In genomic region chr7:1558181-1558811, GRCh38 we compare ENCODE assay signal across 1 cellular context.
TF ChIP-seq lines count a peak whose summit lies in the region.

No MANE protein-coding gene starts in this region.

TF ChIP-seq in K562, 482 proteins besides CTCF, POLR2A, EP300 and RAD21 (continues in another document):
- TF ChIP-seq MNT (conservative IDR thresholded peaks at IDR 0.05) (no peak), ZNF764 (CRISPR knock-in tag; IDR thresholded peaks at IDR 0.05; ENCODE audit: low read depth) (peak; percentile 53; the same call in 1 of the 2 replicates), BCOR (IDR thresholded peaks at IDR 0.05) (peak; percentile 94), ZBED1 (IDR thresholded peaks at IDR 0.05) (no peak), POLR2AphosphoS5 (IDR thresholded peaks at IDR 0.05; ENCODE audit: control insufficient read depth, insufficient read depth, low read depth, low read length) (no peak), ZNF436 (CRISPR knock-in tag; IDR thresholded peaks at IDR 0.05) (no peak), ZNF24 (IDR thresholded peaks at IDR 0.05) (no peak), CREB3 (tag; conservative IDR thresholded peaks at IDR 0.05; ENCODE audit: low read depth) (no peak), ZNF347 (CRISPR knock-in tag; IDR thresholded peaks at IDR 0.05; ENCODE audit: low read depth) (no peak), XRCC4 (IDR thresholded peaks at IDR 0.05; ENCODE audit: extremely low read depth, insufficient read depth, insufficient read length) (no peak), HLTF (IDR thresholded peaks at IDR 0.05) (0 out of 2 replicates have a peak, but pooled peaks have one; percentile 68), MAFG (tag; conservative IDR thresholded peaks at IDR 0.05) (no peak), FOXM1 (IDR thresholded peaks at IDR 0.05; ENCODE audit: low read depth) (0 out of 2 replicates have a peak, but pooled peaks have one; percentile 18), FOXM1 (CRISPR knock-in tag; IDR thresholded peaks at IDR 0.05; ENCODE audit: low read depth) (no peak), CEBPB (tag; IDR thresholded peaks at IDR 0.05) (no peak), BCL6 (CRISPR knock-in tag; IDR thresholded peaks at IDR 0.05) (no peak), FOXK2 (conservative IDR thresholded peaks at IDR 0.05 in 1 of 2, IDR thresholded peaks at IDR 0.05 in 1 of 2; ENCODE audit: low read depth in 2 of 2) (no peak), ZBTB43 (CRISPR knock-in tag; IDR thresholded peaks at IDR 0.05) (no peak), DIDO1 (tag; IDR thresholded peaks at IDR 0.05; ENCODE audit: low read depth) (no peak), ZNF551 (CRISPR knock-in tag; IDR thresholded peaks at IDR 0.05) (no peak), BRF2 (IDR thresholded peaks at IDR 0.05; ENCODE audit: borderline replicate concordance, insufficient read depth, insufficient read length) (no peak), U2AF1 (optimal IDR thresholded peaks at IDR 0.05; ENCODE audit: low read depth, low read length) (no peak), NFE2 (IDR thresholded peaks at IDR 0.05; ENCODE audit: low read depth) (no peak), STAT5B (CRISPR knock-in tag; IDR thresholded peaks at IDR 0.05) (no peak), ESRRB (CRISPR knock-in tag; IDR thresholded peaks at IDR 0.05; ENCODE audit: borderline replicate concordance) (no peak), L3MBTL2 (IDR thresholded peaks at IDR 0.05) (peak; percentile 48; the same call in 1 of the 2 replicates), GATAD2B (IDR thresholded peaks at IDR 0.05; ENCODE audit: borderline replicate concordance) (0 out of 2 replicates have a peak, but pooled peaks have one; percentile 40), RB1 (IDR thresholded peaks at IDR 0.05; ENCODE audit: low read depth) (0 out of 2 replicates have a peak, but pooled peaks have one; percentile 44), ETV1 (tag; conservative IDR thresholded peaks at IDR 0.05; ENCODE audit: low read depth) (no peak), CBX1 (IDR thresholded peaks at IDR 0.05; ENCODE audit: low read depth) (0 out of 2 replicates have a peak, but pooled peaks have one; percentile 57), TCF7L2 (IDR thresholded peaks at IDR 0.05; ENCODE audit: low read depth, low read length) (no peak), DPF2 (IDR thresholded peaks at IDR 0.05) (0 out of 2 replicates have a peak, but pooled peaks have one; percentile 26), ZBTB33 (CRISPR knock-in tag; IDR thresholded peaks at IDR 0.05) (peak; percentile 48; the same call in 1 of the 2 replicates), PPARD (CRISPR knock-in tag; IDR thresholded peaks at IDR 0.05) (no peak), BRD9 (IDR thresholded peaks at IDR 0.05; ENCODE audit: low read depth, partially characterized antibody) (no peak), NR1H2 (CRISPR knock-in tag; IDR thresholded peaks at IDR 0.05) (no peak), HMG20B (CRISPR knock-in tag; IDR thresholded peaks at IDR 0.05) (no peak), ATF3 (IDR thresholded peaks at IDR 0.05) (no peak), ATF3 (CRISPR knock-in tag; conservative IDR thresholded peaks at IDR 0.05) (no peak), ETV5 (CRISPR knock-in tag; IDR thresholded peaks at IDR 0.05; ENCODE audit: low read depth) (no peak), KDM1A (IDR thresholded peaks at IDR 0.05) (peak in 1 of 2 experiments; percentile 70; a peak in 2 of 4 replicates), ZNF263 (CRISPR knock-in tag; IDR thresholded peaks at IDR 0.05; ENCODE audit: borderline replicate concordance) (peak; percentile 47; the same call in 1 of the 2 replicates), VEZF1 (CRISPR knock-in tag; IDR thresholded peaks at IDR 0.05) (peak; percentile 39; the same call in 1 of the 2 replicates), ATF1 (CRISPR knock-in tag; IDR thresholded peaks at IDR 0.05) (no peak), ATF1 (tag; IDR thresholded peaks at IDR 0.05) (peak; percentile 78), ZBTB2 (IDR thresholded peaks at IDR 0.05) (peak; percentile 78), ADNP (tag; IDR thresholded peaks at IDR 0.05) (no peak), SMC3 (conservative IDR thresholded peaks at IDR 0.05; ENCODE audit: insufficient read depth, low read depth, low read length) (0 out of 2 replicates have a peak, but pooled peaks have one; percentile 42), ZNF184 (CRISPR knock-in tag; IDR thresholded peaks at IDR 0.05) (no peak)
- TF ChIP-seq, protein P1, sequence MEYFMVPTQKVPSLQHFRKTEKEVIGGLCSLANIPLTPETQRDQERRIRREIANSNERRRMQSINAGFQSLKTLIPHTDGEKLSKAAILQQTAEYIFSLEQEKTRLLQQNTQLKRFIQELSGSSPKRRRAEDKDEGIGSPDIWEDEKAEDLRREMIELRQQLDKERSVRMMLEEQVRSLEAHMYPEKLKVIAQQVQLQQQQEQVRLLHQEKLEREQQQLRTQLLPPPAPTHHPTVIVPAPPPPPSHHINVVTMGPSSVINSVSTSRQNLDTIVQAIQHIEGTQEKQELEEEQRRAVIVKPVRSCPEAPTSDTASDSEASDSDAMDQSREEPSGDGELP (CRISPR knock-in tag; IDR thresholded peaks at IDR 0.05; ENCODE audit: borderline replicate concordance): peak; percentile 64; the same call in 1 of the 2 replicates
- TF ChIP-seq, protein P2, sequence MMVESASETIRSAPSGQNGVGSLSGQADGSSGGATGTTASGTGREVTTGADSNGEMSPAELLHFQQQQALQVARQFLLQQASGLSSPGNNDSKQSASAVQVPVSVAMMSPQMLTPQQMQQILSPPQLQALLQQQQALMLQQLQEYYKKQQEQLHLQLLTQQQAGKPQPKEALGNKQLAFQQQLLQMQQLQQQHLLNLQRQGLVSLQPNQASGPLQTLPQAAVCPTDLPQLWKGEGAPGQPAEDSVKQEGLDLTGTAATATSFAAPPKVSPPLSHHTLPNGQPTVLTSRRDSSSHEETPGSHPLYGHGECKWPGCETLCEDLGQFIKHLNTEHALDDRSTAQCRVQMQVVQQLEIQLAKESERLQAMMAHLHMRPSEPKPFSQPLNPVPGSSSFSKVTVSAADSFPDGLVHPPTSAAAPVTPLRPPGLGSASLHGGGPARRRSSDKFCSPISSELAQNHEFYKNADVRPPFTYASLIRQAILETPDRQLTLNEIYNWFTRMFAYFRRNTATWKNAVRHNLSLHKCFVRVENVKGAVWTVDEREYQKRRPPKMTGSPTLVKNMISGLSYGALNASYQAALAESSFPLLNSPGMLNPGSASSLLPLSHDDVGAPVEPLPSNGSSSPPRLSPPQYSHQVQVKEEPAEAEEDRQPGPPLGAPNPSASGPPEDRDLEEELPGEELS (CRISPR knock-in tag; IDR thresholded peaks at IDR 0.05; ENCODE audit: borderline replicate concordance): no peak
- TF ChIP-seq, protein P3, sequence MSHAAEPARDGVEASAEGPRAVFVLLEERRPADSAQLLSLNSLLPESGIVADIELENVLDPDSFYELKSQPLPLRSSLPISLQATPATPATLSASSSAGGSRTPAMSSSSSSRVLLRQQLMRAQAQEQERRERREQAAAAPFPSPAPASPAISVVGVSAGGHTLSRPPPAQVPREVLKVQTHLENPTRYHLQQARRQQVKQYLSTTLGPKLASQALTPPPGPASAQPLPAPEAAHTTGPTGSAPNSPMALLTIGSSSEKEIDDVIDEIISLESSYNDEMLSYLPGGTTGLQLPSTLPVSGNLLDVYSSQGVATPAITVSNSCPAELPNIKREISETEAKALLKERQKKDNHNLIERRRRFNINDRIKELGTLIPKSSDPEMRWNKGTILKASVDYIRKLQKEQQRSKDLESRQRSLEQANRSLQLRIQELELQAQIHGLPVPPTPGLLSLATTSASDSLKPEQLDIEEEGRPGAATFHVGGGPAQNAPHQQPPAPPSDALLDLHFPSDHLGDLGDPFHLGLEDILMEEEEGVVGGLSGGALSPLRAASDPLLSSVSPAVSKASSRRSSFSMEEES (CRISPR knock-in tag; IDR thresholded peaks at IDR 0.05): no peak
- TF ChIP-seq, protein P4, sequence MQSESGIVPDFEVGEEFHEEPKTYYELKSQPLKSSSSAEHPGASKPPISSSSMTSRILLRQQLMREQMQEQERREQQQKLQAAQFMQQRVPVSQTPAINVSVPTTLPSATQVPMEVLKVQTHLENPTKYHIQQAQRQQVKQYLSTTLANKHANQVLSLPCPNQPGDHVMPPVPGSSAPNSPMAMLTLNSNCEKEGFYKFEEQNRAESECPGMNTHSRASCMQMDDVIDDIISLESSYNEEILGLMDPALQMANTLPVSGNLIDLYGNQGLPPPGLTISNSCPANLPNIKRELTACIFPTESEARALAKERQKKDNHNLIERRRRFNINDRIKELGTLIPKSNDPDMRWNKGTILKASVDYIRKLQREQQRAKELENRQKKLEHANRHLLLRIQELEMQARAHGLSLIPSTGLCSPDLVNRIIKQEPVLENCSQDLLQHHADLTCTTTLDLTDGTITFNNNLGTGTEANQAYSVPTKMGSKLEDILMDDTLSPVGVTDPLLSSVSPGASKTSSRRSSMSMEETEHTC (IDR thresholded peaks at IDR 0.05): no peak
